Comparison of ENCODE assay signal across 21 cellular contexts in the genomic region with DNA sequence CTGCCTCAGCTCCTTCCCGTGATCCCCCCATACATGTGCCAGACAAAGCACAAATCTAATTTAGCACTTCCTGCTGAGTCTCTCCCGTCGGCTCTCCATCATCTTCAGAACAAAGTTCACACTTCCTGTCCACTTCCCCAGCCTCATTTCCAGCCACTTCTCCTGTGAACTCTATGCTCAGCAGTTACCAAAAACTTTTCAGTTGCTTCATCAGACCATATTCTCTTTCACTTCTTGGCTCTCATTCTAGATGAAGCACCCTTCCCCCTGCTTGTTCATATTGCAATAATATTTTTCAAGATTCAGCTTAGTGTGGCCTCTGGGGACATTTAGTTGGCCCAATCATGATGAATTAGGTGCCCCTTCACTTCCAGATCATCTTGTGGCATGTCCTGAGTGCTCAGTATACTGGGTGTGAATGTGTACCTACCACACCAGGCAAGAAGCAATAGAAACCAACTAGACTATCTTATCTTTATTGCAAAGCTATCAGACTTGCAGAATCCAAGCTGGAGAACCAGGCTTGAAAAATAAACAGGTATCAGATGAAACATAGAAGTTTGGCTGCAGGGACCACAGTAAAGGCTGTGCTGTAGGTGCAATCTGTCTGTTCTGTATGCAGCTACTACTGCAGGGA.
A peak's percentile ranks its signal among the peaks of the same experiment; 100 is the strongest.
DNase-seq lines count a peak whose midpoint lies in the region; ATAC-seq and TF ChIP-seq lines count a peak whose summit lies in the region.
"Had no signal": no experiment of that assay in that cellular context is flagged by ENCODE, and none has a peak within 500 bp of the region (broad histone marks: within the 10 kb centered on the region; RNA-seq: fewer than 3 reads in every experiment).

No MANE protein-coding gene starts in this region.

- in situ Hi-C loops in gastrocnemius medialis (cut with MboI; ENCODE audit: low sequenced_read_pairs in 4 of 4), result no loop called here

- no peak for DNase-seq in left colon
- no peak for DNase-seq in gastrocnemius medialis
- no peak for DNase-seq in GDM1 (lab: John Stamatoyannopoulos, UW)
- DNase-seq in activated CD4-positive, alpha-beta T cell treated with anti-CD3 and anti-CD28 coated beads for 48 hours, result no peak
- DNase-seq: ACHN; AML-193; BE2C; Caco-2; CD4-positive, CD25-positive, alpha-beta regulatory T cell; CD8-positive, alpha-beta T cell; DMS153; DND-41; GOT3; HFFc6 had no signal

- intact Hi-C loops in left colon (cut with DNase I, micrococcal nuclease), result no loop called here
- intact Hi-C loops in gastrocnemius medialis (cut with DNase I; ENCODE audit: low total_unique reads), result no loop called here

- no peak overlapping the region for H3K9ac ChIP-seq in BLaER1

- no peak for TF ChIP-seq POLR2A in gastrocnemius medialis (IDR thresholded peaks at IDR 0.05)

- H3K27ac ChIP-seq in BLaER1, result no peak overlapping the region
- peak overlapping the region; percentile 3 to 65 (median 48) for H3K27ac ChIP-seq in gastrocnemius medialis
- H3K27ac ChIP-seq: 22Rv1, A549, C4-2B had no signal

- H3K4me2 ChIP-seq in BLaER1, result peak overlapping the region; percentile 30; the same call in 1 of the 2 replicates
- H3K4me2 ChIP-seq: A549 had no signal

- peak; percentile 91 for ATAC-seq in left colon
- ATAC-seq in gastrocnemius medialis, result peak; percentile 51 to 64
- no peak for ATAC-seq in GM19351 (IDR thresholded peaks at IDR 0.05; ENCODE audit: unreplicated experiment)
- ATAC-seq: A549; CD8-positive, alpha-beta T cell; GM12878 had no signal

- no peaks in the 10 kb centered on the region for H4K20me1 ChIP-seq in BLaER1

- H3K27me3 ChIP-seq in BLaER1, result no peaks in the 10 kb centered on the region
- H3K27me3 ChIP-seq in gastrocnemius medialis, result no peaks in the 10 kb centered on the region
- H3K27me3 ChIP-seq: BE2C had no signal

- no peak overlapping the region for H3K4me3 ChIP-seq in BLaER1
- H3K4me3 ChIP-seq in gastrocnemius medialis, result no peak overlapping the region
- H3K4me3 ChIP-seq: A549, GM12878, HAP-1 had no signal

- H3K9me3 ChIP-seq in BLaER1, result no peaks in the 10 kb centered on the region
- H3K9me3 ChIP-seq in gastrocnemius medialis, result no peaks in the 10 kb centered on the region
- H3K9me3 ChIP-seq: A549, BE2C, Caco-2, HAP-1 had no signal

- H3K4me1 ChIP-seq in BLaER1 (peaks cover 17% of the 10 kb centered on the region), gastrocnemius medialis (peaks cover 45 to 51% of the 10 kb centered on the region in 2 donors)
- H3K4me1 ChIP-seq: A549, BE2C, Caco-2, HAP-1 had no signal

- H3K36me3 ChIP-seq in BLaER1, result no peaks in the 10 kb centered on the region
- no peaks in the 10 kb centered on the region for H3K36me3 ChIP-seq in gastrocnemius medialis
- H3K36me3 ChIP-seq: BE2C, HAP-1 had no signal

- no peak for TF ChIP-seq CTCF in gastrocnemius medialis (IDR thresholded peaks at IDR 0.05 in 4 of 5, conservative IDR thresholded peaks at IDR 0.05 in 1 of 5)
